Comparison of ENCODE assay signal across 1 cellular context in the genomic region with DNA sequence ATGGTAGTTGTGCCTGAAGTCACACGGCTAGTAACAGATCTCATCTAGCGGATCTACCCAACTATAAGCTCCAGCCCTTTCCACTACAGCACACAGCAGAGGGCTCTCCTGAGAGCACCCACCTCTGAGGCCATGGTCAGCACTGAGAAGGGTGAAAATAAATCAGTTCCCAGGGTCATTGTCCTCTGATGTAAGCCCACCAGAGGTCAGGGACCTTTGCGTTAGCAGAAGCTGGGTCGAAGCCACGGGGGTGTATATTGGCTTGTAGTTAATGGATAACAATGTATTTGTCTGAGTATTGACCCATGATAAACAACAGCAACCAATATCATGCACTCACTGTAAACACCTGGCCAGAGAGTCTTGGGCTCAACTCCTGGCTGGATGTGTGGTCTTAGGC.
A peak's percentile ranks its signal among the peaks of the same experiment; 100 is the strongest.
TF ChIP-seq lines count a peak whose summit lies in the region.
"Not testable (repeated sequence)": the region's sequence is repeated elsewhere in the genome, so short reads cannot be mapped to it uniquely, and the experiment has no call there.

No MANE protein-coding gene starts in this region.

TF ChIP-seq in HepG2, 621 proteins besides CTCF, POLR2A, EP300 and RAD21 (continued from another document and continues in another):
- TF ChIP-seq, protein P1, sequence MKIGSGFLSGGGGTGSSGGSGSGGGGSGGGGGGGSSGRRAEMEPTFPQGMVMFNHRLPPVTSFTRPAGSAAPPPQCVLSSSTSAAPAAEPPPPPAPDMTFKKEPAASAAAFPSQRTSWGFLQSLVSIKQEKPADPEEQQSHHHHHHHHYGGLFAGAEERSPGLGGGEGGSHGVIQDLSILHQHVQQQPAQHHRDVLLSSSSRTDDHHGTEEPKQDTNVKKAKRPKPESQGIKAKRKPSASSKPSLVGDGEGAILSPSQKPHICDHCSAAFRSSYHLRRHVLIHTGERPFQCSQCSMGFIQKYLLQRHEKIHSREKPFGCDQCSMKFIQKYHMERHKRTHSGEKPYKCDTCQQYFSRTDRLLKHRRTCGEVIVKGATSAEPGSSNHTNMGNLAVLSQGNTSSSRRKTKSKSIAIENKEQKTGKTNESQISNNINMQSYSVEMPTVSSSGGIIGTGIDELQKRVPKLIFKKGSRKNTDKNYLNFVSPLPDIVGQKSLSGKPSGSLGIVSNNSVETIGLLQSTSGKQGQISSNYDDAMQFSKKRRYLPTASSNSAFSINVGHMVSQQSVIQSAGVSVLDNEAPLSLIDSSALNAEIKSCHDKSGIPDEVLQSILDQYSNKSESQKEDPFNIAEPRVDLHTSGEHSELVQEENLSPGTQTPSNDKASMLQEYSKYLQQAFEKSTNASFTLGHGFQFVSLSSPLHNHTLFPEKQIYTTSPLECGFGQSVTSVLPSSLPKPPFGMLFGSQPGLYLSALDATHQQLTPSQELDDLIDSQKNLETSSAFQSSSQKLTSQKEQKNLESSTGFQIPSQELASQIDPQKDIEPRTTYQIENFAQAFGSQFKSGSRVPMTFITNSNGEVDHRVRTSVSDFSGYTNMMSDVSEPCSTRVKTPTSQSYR (CRISPR knock-in tag; IDR thresholded peaks at IDR 0.05; ENCODE audit: borderline replicate concordance) = peak; percentile 53; the same call in 1 of the 2 replicates
- peak; percentile 98 for TF ChIP-seq FOXP4 (CRISPR knock-in tag; IDR thresholded peaks at IDR 0.05)
- TF ChIP-seq SP140L (CRISPR knock-in tag; IDR thresholded peaks at IDR 0.05; ENCODE audit: borderline replicate concordance) = peak; percentile 72; the same call in 1 of the 2 replicates
- TF ChIP-seq FOXK1 (CRISPR knock-in tag; IDR thresholded peaks at IDR 0.05; ENCODE audit: borderline replicate concordance, low read depth) = peak; percentile 92
- peak; percentile 54 for TF ChIP-seq SAP130 (CRISPR knock-in tag; IDR thresholded peaks at IDR 0.05; ENCODE audit: low read depth)
- peak; percentile 90 for TF ChIP-seq PHF21A (CRISPR knock-in tag; IDR thresholded peaks at IDR 0.05)
- TF ChIP-seq ZBTB7A (CRISPR knock-in tag; IDR thresholded peaks at IDR 0.05) = peak; percentile 82; the same call in 1 of the 2 replicates
- TF ChIP-seq NCOA2 (CRISPR knock-in tag; IDR thresholded peaks at IDR 0.05) = peak; percentile 86
- TF ChIP-seq, protein P2, sequence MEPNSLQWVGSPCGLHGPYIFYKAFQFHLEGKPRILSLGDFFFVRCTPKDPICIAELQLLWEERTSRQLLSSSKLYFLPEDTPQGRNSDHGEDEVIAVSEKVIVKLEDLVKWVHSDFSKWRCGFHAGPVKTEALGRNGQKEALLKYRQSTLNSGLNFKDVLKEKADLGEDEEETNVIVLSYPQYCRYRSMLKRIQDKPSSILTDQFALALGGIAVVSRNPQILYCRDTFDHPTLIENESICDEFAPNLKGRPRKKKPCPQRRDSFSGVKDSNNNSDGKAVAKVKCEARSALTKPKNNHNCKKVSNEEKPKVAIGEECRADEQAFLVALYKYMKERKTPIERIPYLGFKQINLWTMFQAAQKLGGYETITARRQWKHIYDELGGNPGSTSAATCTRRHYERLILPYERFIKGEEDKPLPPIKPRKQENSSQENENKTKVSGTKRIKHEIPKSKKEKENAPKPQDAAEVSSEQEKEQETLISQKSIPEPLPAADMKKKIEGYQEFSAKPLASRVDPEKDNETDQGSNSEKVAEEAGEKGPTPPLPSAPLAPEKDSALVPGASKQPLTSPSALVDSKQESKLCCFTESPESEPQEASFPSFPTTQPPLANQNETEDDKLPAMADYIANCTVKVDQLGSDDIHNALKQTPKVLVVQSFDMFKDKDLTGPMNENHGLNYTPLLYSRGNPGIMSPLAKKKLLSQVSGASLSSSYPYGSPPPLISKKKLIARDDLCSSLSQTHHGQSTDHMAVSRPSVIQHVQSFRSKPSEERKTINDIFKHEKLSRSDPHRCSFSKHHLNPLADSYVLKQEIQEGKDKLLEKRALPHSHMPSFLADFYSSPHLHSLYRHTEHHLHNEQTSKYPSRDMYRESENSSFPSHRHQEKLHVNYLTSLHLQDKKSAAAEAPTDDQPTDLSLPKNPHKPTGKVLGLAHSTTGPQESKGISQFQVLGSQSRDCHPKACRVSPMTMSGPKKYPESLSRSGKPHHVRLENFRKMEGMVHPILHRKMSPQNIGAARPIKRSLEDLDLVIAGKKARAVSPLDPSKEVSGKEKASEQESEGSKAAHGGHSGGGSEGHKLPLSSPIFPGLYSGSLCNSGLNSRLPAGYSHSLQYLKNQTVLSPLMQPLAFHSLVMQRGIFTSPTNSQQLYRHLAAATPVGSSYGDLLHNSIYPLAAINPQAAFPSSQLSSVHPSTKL (CRISPR knock-in tag; IDR thresholded peaks at IDR 0.05) = peak; percentile 96
- peak; percentile 45; the same call in 1 of the 2 replicates for TF ChIP-seq ATF1 (CRISPR knock-in tag; IDR thresholded peaks at IDR 0.05)
- TF ChIP-seq NCOR1 (IDR thresholded peaks at IDR 0.05; ENCODE audit: borderline replicate concordance, low read length) = peak; percentile 79; the same call in 1 of the 2 replicates
- peak; percentile 87 for TF ChIP-seq HNF4A (CRISPR knock-in tag; IDR thresholded peaks at IDR 0.05)
- peak; percentile 71 for TF ChIP-seq ONECUT2 (CRISPR knock-in tag; IDR thresholded peaks at IDR 0.05)
- TF ChIP-seq HOXA5 (CRISPR knock-in tag; IDR thresholded peaks at IDR 0.05) = peak; percentile 80; the same call in 1 of the 2 replicates
- peak; percentile 4; the same call in 1 of the 2 replicates for TF ChIP-seq CEBPB (IDR thresholded peaks at IDR 0.05; ENCODE audit: borderline replicate concordance, low read depth, low read length)
- peak; percentile 37; the same call in 1 of the 2 replicates for TF ChIP-seq YEATS4 (CRISPR knock-in tag; IDR thresholded peaks at IDR 0.05; ENCODE audit: borderline replicate concordance)
- TF ChIP-seq RXRA (CRISPR knock-in tag; IDR thresholded peaks at IDR 0.05) = peak; percentile 97
- peak; percentile 58; the same call in 1 of the 2 replicates for TF ChIP-seq TOPORS (CRISPR knock-in tag; IDR thresholded peaks at IDR 0.05)
- TF ChIP-seq MIXL1 (CRISPR knock-in tag; IDR thresholded peaks at IDR 0.05) = peak; percentile 95
- TF ChIP-seq ZNF609 (CRISPR knock-in tag; IDR thresholded peaks at IDR 0.05; ENCODE audit: borderline replicate concordance) = peak; percentile 98
- peak; percentile 82 for TF ChIP-seq IRF2 (CRISPR knock-in tag; IDR thresholded peaks at IDR 0.05)
- TF ChIP-seq TCF12 (IDR thresholded peaks at IDR 0.05) = not testable (repeated sequence)
- TF ChIP-seq TCF12 (CRISPR knock-in tag; IDR thresholded peaks at IDR 0.05) = peak; percentile 83
- peak; percentile 99 for TF ChIP-seq RXRB (CRISPR knock-in tag; IDR thresholded peaks at IDR 0.05; ENCODE audit: borderline replicate concordance)
- TF ChIP-seq ZBTB7B (CRISPR knock-in tag; IDR thresholded peaks at IDR 0.05) = peak; percentile 63
- TF ChIP-seq, protein P3, sequence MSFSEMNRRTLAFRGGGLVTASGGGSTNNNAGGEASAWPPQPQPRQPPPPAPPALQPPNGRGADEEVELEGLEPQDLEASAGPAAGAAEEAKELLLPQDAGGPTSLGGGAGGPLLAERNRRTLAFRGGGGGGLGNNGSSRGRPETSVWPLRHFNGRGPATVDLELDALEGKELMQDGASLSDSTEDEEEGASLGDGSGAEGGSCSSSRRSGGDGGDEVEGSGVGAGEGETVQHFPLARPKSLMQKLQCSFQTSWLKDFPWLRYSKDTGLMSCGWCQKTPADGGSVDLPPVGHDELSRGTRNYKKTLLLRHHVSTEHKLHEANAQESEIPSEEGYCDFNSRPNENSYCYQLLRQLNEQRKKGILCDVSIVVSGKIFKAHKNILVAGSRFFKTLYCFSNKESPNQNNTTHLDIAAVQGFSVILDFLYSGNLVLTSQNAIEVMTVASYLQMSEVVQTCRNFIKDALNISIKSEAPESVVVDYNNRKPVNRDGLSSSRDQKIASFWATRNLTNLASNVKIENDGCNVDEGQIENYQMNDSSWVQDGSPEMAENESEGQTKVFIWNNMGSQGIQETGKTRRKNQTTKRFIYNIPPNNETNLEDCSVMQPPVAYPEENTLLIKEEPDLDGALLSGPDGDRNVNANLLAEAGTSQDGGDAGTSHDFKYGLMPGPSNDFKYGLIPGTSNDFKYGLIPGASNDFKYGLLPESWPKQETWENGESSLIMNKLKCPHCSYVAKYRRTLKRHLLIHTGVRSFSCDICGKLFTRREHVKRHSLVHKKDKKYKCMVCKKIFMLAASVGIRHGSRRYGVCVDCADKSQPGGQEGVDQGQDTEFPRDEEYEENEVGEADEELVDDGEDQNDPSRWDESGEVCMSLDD (CRISPR knock-in tag; IDR thresholded peaks at IDR 0.05; ENCODE audit: borderline replicate concordance) = 0 out of 2 replicates have a peak, but pooled peaks have one; percentile 39
- TF ChIP-seq ZNF350 (CRISPR knock-in tag; IDR thresholded peaks at IDR 0.05; ENCODE audit: borderline replicate concordance, low read depth) = peak; percentile 70; the same call in 1 of the 2 replicates
- TF ChIP-seq, protein P4, sequence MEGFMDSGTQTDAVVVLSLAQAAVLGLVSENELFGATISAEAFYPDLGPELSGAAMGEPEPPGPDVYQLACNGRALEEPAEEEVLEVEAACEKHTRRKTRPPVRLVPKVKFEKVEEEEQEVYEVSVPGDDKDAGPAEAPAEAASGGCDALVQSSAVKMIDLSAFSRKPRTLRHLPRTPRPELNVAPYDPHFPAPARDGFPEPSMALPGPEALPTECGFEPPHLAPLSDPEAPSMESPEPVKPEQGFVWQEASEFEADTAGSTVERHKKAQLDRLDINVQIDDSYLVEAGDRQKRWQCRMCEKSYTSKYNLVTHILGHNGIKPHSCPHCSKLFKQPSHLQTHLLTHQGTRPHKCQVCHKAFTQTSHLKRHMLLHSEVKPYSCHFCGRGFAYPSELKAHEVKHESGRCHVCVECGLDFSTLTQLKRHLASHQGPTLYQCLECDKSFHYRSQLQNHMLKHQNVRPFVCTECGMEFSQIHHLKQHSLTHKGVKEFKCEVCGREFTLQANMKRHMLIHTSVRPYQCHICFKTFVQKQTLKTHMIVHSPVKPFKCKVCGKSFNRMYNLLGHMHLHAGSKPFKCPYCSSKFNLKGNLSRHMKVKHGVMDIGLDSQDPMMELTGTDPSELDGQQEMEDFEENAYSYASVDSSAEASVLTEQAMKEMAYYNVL (CRISPR knock-in tag; IDR thresholded peaks at IDR 0.05; ENCODE audit: borderline replicate concordance) = peak; percentile 59; the same call in 1 of the 2 replicates
- peak; percentile 77; the same call in 1 of the 2 replicates for TF ChIP-seq HOXA3 (CRISPR knock-in tag; IDR thresholded peaks at IDR 0.05)
- TF ChIP-seq ZHX1 (CRISPR knock-in tag; IDR thresholded peaks at IDR 0.05; ENCODE audit: low read depth) = peak; percentile 48; the same call in 1 of the 2 replicates
- TF ChIP-seq ISL2 (CRISPR knock-in tag; IDR thresholded peaks at IDR 0.05) = peak; percentile 74; the same call in 1 of the 2 replicates
- TF ChIP-seq ZSCAN25 (CRISPR knock-in tag; IDR thresholded peaks at IDR 0.05) = peak; percentile 55; the same call in 1 of the 2 replicates
- TF ChIP-seq POGZ (CRISPR knock-in tag; IDR thresholded peaks at IDR 0.05) = peak; percentile 40; the same call in 1 of the 2 replicates
- 0 out of 2 replicates have a peak, but pooled peaks have one; percentile 34 for TF ChIP-seq TP53 (CRISPR knock-in tag; conservative IDR thresholded peaks at IDR 0.05)
